8 cellular contexts compared by ENCODE assay signal in genomic region chrX:13647709-13648212, GRCh38. TPM values are rescaled to one million over a fixed set of nuclear protein-coding genes. Genes with fewer than 3 reads are reported as not detected.
DNase-seq lines count a peak whose midpoint lies in the region; ATAC-seq and TF ChIP-seq lines count a peak whose summit lies in the region.

No MANE protein-coding gene starts in this region.

- peaks cover 0 to 3% (median 0%) of the 10 kb centered on the region in 8 donors for H3K9me3 Mint-ChIP-seq in CD4-positive, alpha-beta memory T cell
- H3K9me3 Mint-ChIP-seq in activated CD4-positive, alpha-beta memory T cell treated with anti-CD3 and anti-CD28 coated beads, Interleukin-2, amount 10 ng/mL, durations not matched to agents 7 days and 5 days, result no peaks in the 10 kb centered on the region

- no peaks in the 10 kb centered on the region for H3K9me3 ChIP-seq in CD4-positive, alpha-beta memory T cell (ENCODE audit: control insufficient read depth in 1 of 2, low read length in 2 of 2)

- peaks cover 8 to 25% (median 16%) of the 10 kb centered on the region in 4 donors for H3K4me1 Mint-ChIP-seq in CD4-positive, alpha-beta memory T cell
- peaks cover 26% of the 10 kb centered on the region for H3K4me1 Mint-ChIP-seq in activated CD4-positive, alpha-beta memory T cell treated with anti-CD3 and anti-CD28 coated beads, Interleukin-2, amount 10 ng/mL, durations not matched to agents 7 days and 5 days

- intact Hi-C loops in CD4-positive, alpha-beta memory T cell (cut with micrococcal nuclease), result loop anchor here (5.0 to 10.0 kb wide), 2 partner anchors 700 to 833 kb away; no protein-coding TSS in a partner anchor

- peak in 4 of 5 donors; percentile 38 to 81 (median 60) for DNase-seq in CD4-positive, alpha-beta memory T cell
- peak; percentile 82 for DNase-seq in NCI-H345 (lab: John Stamatoyannopoulos, UW)
- peak; percentile 68 for DNase-seq in activated CD4-positive, alpha-beta memory T cell treated with anti-CD3 and anti-CD28 coated beads, Interleukin-2, amount 10 ng/mL, durations not matched to agents 7 days and 5 days
- DNase-seq in fibroblast of pulmonary artery (ENCODE audit: low read depth), result peak; percentile 87
- peak in 3 of 4 experiments; percentile 18 to 39 (median 23) for DNase-seq in stimulated activated CD4-positive, alpha-beta T cell treated with anti-CD3 and anti-CD28 coated beads, Interleukin-1b, Interleukin-23, amount 100 ng/mL, for 24 hours (ENCODE audit: low read depth in 4 of 4, low spot score in 1 of 4)
- DNase-seq in hypothalamus (lab: John Stamatoyannopoulos, UW), result no peak

- H3K36me3 Mint-ChIP-seq in CD4-positive, alpha-beta memory T cell, result no peaks in the 10 kb centered on the region
- H3K36me3 Mint-ChIP-seq in activated CD4-positive, alpha-beta memory T cell treated with anti-CD3 and anti-CD28 coated beads, Interleukin-2, amount 10 ng/mL, durations not matched to agents 7 days and 5 days (ENCODE audit: low read depth), result no peaks in the 10 kb centered on the region

- H3K27ac Mint-ChIP-seq in CD4-positive, alpha-beta memory T cell, result peak overlapping the region; percentile 24 to 94 (median 88)
- H3K27ac Mint-ChIP-seq in activated CD4-positive, alpha-beta memory T cell treated with anti-CD3 and anti-CD28 coated beads, Interleukin-2, amount 10 ng/mL, durations not matched to agents 7 days and 5 days, result peak overlapping the region; percentile 86

- CTCF ChIA-PET in CD4-positive, alpha-beta memory T cell (lab: Charles Lee; ENCODE audit: partially characterized antibody), result no interaction called here
- CTCF ChIA-PET in activated CD4-positive, alpha-beta memory T cell treated with anti-CD3 and anti-CD28 coated beads, Interleukin-2, amount 10 ng/mL, durations not matched to agents 7 days and 5 days (lab: Charles Lee), result no interaction called here

- no peak overlapping the region for H3K4me3 ChIP-seq in CD4-positive, alpha-beta memory T cell (ENCODE audit: low read length in 2 of 2)
- H3K4me3 ChIP-seq in fibroblast of pulmonary artery (replicated peaks; ENCODE audit: low read depth, low read length), result no peak overlapping the region

- no peaks in the 10 kb centered on the region for H3K36me3 ChIP-seq in CD4-positive, alpha-beta memory T cell (ENCODE audit: insufficient read depth, low read length)

- ATAC-seq in HG03354 (IDR thresholded peaks at IDR 0.05; ENCODE audit: poor library complexity, severe bottlenecking, unreplicated experiment) (no peak), GM21528 (IDR thresholded peaks at IDR 0.05; ENCODE audit: low FRiP score, unreplicated experiment) (no peak)

- no peak for TF ChIP-seq CTCF in fibroblast of pulmonary artery (IDR thresholded peaks at IDR 0.05; ENCODE audit: low read length, missing control alignments)

- H3K27me3 Mint-ChIP-seq in CD4-positive, alpha-beta memory T cell, result no peaks in the 10 kb centered on the region
- H3K27me3 Mint-ChIP-seq in activated CD4-positive, alpha-beta memory T cell treated with anti-CD3 and anti-CD28 coated beads, Interleukin-2, amount 10 ng/mL, durations not matched to agents 7 days and 5 days, result no peaks in the 10 kb centered on the region

- no peak overlapping the region for H3K27ac ChIP-seq in CD4-positive, alpha-beta memory T cell (ENCODE audit: low read depth, low read length)

- no peaks in the 10 kb centered on the region for H3K27me3 ChIP-seq in CD4-positive, alpha-beta memory T cell (ENCODE audit: insufficient read depth, low read length)

- peak overlapping the region in 7 of 8 donors; percentile 46 to 67 (median 60) for H3K4me3 Mint-ChIP-seq in CD4-positive, alpha-beta memory T cell
- H3K4me3 Mint-ChIP-seq in activated CD4-positive, alpha-beta memory T cell treated with anti-CD3 and anti-CD28 coated beads, Interleukin-2, amount 10 ng/mL, durations not matched to agents 7 days and 5 days, result no peak overlapping the region

- POLR2A ChIA-PET in CD4-positive, alpha-beta memory T cell (lab: Charles Lee; ENCODE audit: partially characterized antibody), result no interaction called here
- POLR2A ChIA-PET in activated CD4-positive, alpha-beta memory T cell treated with anti-CD3 and anti-CD28 coated beads, Interleukin-2, amount 10 ng/mL, durations not matched to agents 7 days and 5 days (lab: Charles Lee), result interaction anchor here (1.4 kb wide), 1 partner anchor 87 kb away, joined by 4 read pairs; the partner anchor contains the start of genes OFD1 and TRAPPC2

- H3K4me1 ChIP-seq in CD4-positive, alpha-beta memory T cell (ENCODE audit: insufficient read depth, low read length), result peaks cover 17% of the 10 kb centered on the region

RNA-seq across cellular contexts. Expression of gene TCEANC, which starts 5.2 kb away (rescaled TPM):
- total RNA-seq in CD4-positive, alpha-beta memory T cell, result 10 to 100 TPM; 14.6 to 16.3 TPM
- 10 to 100 TPM in 1 of 2 donors, 1 to 10 TPM in 1; 9.6 to 10.3 TPM for polyA plus RNA-seq in CD4-positive, alpha-beta memory T cell
- total RNA-seq in activated CD4-positive, alpha-beta memory T cell treated with anti-CD3 and anti-CD28 coated beads, Interleukin-2, amount 10 ng/mL, durations not matched to agents 7 days and 5 days, result 1 to 10 TPM; 4.3 to 4.6 TPM

RNA-seq across cellular contexts. Expression of gene RAB9A, which starts 41.2 kb away (rescaled TPM):
- total RNA-seq in CD4-positive, alpha-beta memory T cell, result 10 to 100 TPM; 19.9 to 22.7 TPM
- 10 to 100 TPM; 31.7 to 33.4 TPM for polyA plus RNA-seq in CD4-positive, alpha-beta memory T cell
- total RNA-seq in activated CD4-positive, alpha-beta memory T cell treated with anti-CD3 and anti-CD28 coated beads, Interleukin-2, amount 10 ng/mL, durations not matched to agents 7 days and 5 days, result 10 to 100 TPM; 16.8 to 17.5 TPM

Comparison
In these comparisons a context has a peak if more than half of its experiments do, and no peak if none do; other contexts are left out.
1. DNase-seq: peak in CD4-positive, alpha-beta memory T cell (4 of 5), NCI-H345 (single experiment), activated CD4-positive, alpha-beta memory T cell treated with anti-CD3 and anti-CD28 coated beads, Interleukin-2, amount 10 ng/mL, durations not matched to agents 7 days and 5 days (single experiment), fibroblast of pulmonary artery (single experiment) and stimulated activated CD4-positive, alpha-beta T cell treated with anti-CD3 and anti-CD28 coated beads, Interleukin-1b, Interleukin-23, amount 100 ng/mL, for 24 hours (3 of 4); none in hypothalamus (0 of 51).